8 cellular contexts compared by ENCODE assay signal in the genomic region with DNA sequence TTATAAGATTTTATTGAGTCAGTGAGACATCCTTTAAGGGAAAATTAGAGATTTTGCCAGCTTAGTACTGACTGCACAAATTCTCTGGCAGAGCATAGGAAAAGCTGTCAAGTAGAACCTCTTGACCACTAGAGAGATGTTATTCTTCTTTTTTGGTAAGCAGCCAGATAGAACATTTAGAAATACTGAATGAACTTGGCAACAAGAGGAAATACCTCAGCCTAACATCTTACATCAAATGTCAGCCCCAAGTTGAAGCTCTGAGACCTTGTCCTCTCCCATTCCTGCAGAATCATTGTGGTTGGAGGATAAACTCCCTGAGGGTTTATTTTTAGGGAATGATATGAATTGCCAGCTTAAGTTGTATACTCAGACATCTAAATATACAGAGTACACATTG. TPM values are rescaled to one million over a fixed set of nuclear protein-coding genes. Genes with fewer than 3 reads are reported as not detected.
DNase-seq lines count a peak whose midpoint lies in the region; ATAC-seq and TF ChIP-seq lines count a peak whose summit lies in the region.

No MANE protein-coding gene starts in this region.

- DNase-seq in Caki2 (ENCODE audit: low read depth) (peak; percentile 57), RWPE2 (ENCODE audit: low spot score) (no peak), fibroblast of villous mesenchyme (ENCODE audit: low read depth) (peak; percentile 96), pons (ENCODE audit: low spot score) (peak; percentile 66), GM10248 (ENCODE audit: extremely low spot score) (no peak), progenitor cell of endocrine pancreas (ENCODE audit: low spot score, unreplicated experiment) (no peak), HAP-1 (ENCODE audit: low spot score in 2 of 2) (no peak)

- H3K36me3 Mint-ChIP-seq in progenitor cell of endocrine pancreas (ENCODE audit: insufficient read depth) = peaks cover 1% of the 10 kb centered on the region

- H3K27ac ChIP-seq in RWPE2 (ENCODE audit: poor library complexity, severe bottlenecking) = peak overlapping the region; percentile 68

- H3K27ac Mint-ChIP-seq in progenitor cell of endocrine pancreas = no peak overlapping the region

- ATAC-seq in RWPE2 (ENCODE audit: low read depth) (peak; percentile 68), GM21447 (IDR thresholded peaks at IDR 0.05; ENCODE audit: unreplicated experiment) (no peak)

- no peak overlapping the region for H3K4me3 Mint-ChIP-seq in progenitor cell of endocrine pancreas (ENCODE audit: low read depth)

- H3K9me3 ChIP-seq in RWPE2 (ENCODE audit: severe bottlenecking) = no peaks in the 10 kb centered on the region
- H3K9me3 ChIP-seq in HAP-1 = no peaks in the 10 kb centered on the region

- no peak overlapping the region for H3K4me3 ChIP-seq in RWPE2 (ENCODE audit: severe bottlenecking)
- no peak overlapping the region for H3K4me3 ChIP-seq in fibroblast of villous mesenchyme (ENCODE audit: low read depth, low read length)
- no peak overlapping the region for H3K4me3 ChIP-seq in HAP-1

- CTCF ChIA-PET in GM10248 (lab: Yijun Ruan, JAX) = interaction anchor here (1.4 to 1.5 kb wide), 2 partner anchors 10 to 124 kb away, joined by 3 read pairs; no protein-coding TSS in a partner anchor

- H3K4me1 ChIP-seq in RWPE2 (ENCODE audit: insufficient read depth, poor library complexity, severe bottlenecking) (peaks cover 16% of the 10 kb centered on the region), HAP-1 (peaks cover 16% of the 10 kb centered on the region)

- in situ Hi-C loops in Caki2 (cut with HindIII; ENCODE audit: low pct_unique_long_range_greater_than_20kb, low sequenced_read_pairs) = no loop called here
- in situ Hi-C loops in HAP-1 (cut with MboI; ENCODE audit: low sequenced_read_pairs) = no loop called here

- POLR2A ChIA-PET in GM10248 (lab: Yijun Ruan, JAX) = no interaction called here

- TF ChIP-seq CTCF in RWPE2 (IDR thresholded peaks at IDR 0.05; ENCODE audit: poor library complexity, severe bottlenecking) = no peak
- no peak for TF ChIP-seq CTCF in fibroblast of villous mesenchyme (IDR thresholded peaks at IDR 0.05; ENCODE audit: insufficient read depth, low read depth, low read length)
- TF ChIP-seq CTCF in GM10248 (IDR thresholded peaks at IDR 0.05; ENCODE audit: control extremely low read depth, extremely low read depth, low read depth, missing control alignments) = no peak
- TF ChIP-seq CTCF in progenitor cell of endocrine pancreas (IDR thresholded peaks at IDR 0.05; ENCODE audit: unreplicated experiment) = no peak

- H3K9me3 Mint-ChIP-seq in progenitor cell of endocrine pancreas (ENCODE audit: low read depth) = no peaks in the 10 kb centered on the region

- H3K36me3 ChIP-seq in RWPE2 (ENCODE audit: low read depth) = peaks cover 12% of the 10 kb centered on the region; the same call in 1 of the 2 replicates
- H3K36me3 ChIP-seq in HAP-1 (replicated peaks) = no peaks in the 10 kb centered on the region; the same call in 1 of the 2 replicates

- H3K27me3 ChIP-seq in RWPE2 (ENCODE audit: insufficient read depth, poor library complexity, severe bottlenecking) (no peaks in the 10 kb centered on the region), HAP-1 (ENCODE audit: low read depth) (no peaks in the 10 kb centered on the region)

- no peaks in the 10 kb centered on the region for H3K27me3 Mint-ChIP-seq in progenitor cell of endocrine pancreas

- H3K4me1 Mint-ChIP-seq in progenitor cell of endocrine pancreas (ENCODE audit: low read depth) = peaks cover 5% of the 10 kb centered on the region

RNA-seq across cellular contexts. Expression of gene MIGA1, which starts 53.4 kb away (rescaled TPM):
- total RNA-seq in Caki2 (2014; rRNA removed; shearing (Covaris generic); ENCODE audit: low replicate concordance) = 2.8 and 10.4 TPM in 2 replicates
- total RNA-seq in fibroblast of villous mesenchyme (10.0 and 16.8 TPM in 2 replicates), progenitor cell of endocrine pancreas (13.8 and 14.9 TPM in 2 replicates)

RNA-seq across cellular contexts. Expression of gene NEXN, which starts 55.5 kb away (rescaled TPM):
- total RNA-seq in Caki2 (2014; rRNA removed; shearing (Covaris generic); ENCODE audit: low replicate concordance) = 1.7 and 1.8 TPM in 2 replicates
- total RNA-seq in fibroblast of villous mesenchyme = 16.8 and 19.3 TPM in 2 replicates
- total RNA-seq in progenitor cell of endocrine pancreas = 5.9 and 6.5 TPM in 2 replicates

Comparison
In these comparisons a context has a peak if more than half of its experiments do, and no peak if none do; other contexts are left out.
1. DNase-seq: peak in Caki2 (single experiment), fibroblast of villous mesenchyme (single experiment) and pons (single experiment); none in RWPE2 (single experiment), GM10248 (single experiment), progenitor cell of endocrine pancreas (single experiment) and HAP-1 (0 of 2).